In the genomic region with DNA sequence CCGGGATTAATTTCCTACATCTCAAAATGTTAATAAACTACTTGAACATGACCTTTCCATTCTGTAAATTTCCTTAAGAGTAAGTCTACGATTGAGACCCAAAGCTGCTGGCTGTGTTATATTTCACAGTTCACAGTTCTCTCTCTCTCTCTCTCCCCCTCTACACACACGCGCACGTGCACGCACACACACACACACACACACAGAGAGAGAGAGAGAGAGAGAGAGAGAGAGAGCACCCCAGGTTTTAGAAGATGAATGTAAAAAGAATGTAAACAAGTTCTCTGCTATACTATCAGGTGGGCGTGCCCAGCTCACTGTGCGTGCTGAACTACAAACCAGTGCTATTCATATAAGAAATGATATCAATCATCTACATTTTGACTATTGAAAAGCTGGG, we compare ENCODE assay signal across 2 cellular contexts.
TF ChIP-seq lines count a peak whose summit lies in the region.

No MANE protein-coding gene starts in this region.

TF ChIP-seq in HCT116, 20 proteins besides CTCF, POLR2A, EP300 and RAD21:
- TF ChIP-seq ZFX (IDR thresholded peaks at IDR 0.05) (no peak), SP1 (IDR thresholded peaks at IDR 0.05; ENCODE audit: low read depth) (no peak), SRF (IDR thresholded peaks at IDR 0.05; ENCODE audit: low read depth) (no peak), EZH2 (IDR thresholded peaks at IDR 0.05) (no peak), POLR2AphosphoS5 (IDR thresholded peaks at IDR 0.05; ENCODE audit: low read depth, low read length) (no peak), SIN3A (IDR thresholded peaks at IDR 0.05; ENCODE audit: low read depth) (no peak), FOSL1 (IDR thresholded peaks at IDR 0.05; ENCODE audit: low read depth) (no peak), JUND (IDR thresholded peaks at IDR 0.05) (no peak)

TF ChIP-seq in GM12878, 131 proteins besides CTCF, POLR2A, EP300 and RAD21:
- TF ChIP-seq BHLHE40 (IDR thresholded peaks at IDR 0.05; ENCODE audit: borderline replicate concordance in 1 of 2, low read depth in 2 of 2, low read length in 1 of 2), result peak; percentile 83 to 85; a peak in 3 of 4 replicates
- TF ChIP-seq SMAD1 (IDR thresholded peaks at IDR 0.05; ENCODE audit: low read depth, partially characterized antibody), result no peak
